In genomic region chr4:699816-700580, GRCh38 we compare ENCODE assay signal across 15 cellular contexts. TPM values are rescaled to one million over a fixed set of nuclear protein-coding genes. Genes with fewer than 3 reads are reported as not detected.
DNase-seq lines count a peak whose midpoint lies in the region; ATAC-seq and TF ChIP-seq lines count a peak whose summit lies in the region.
"Had no signal": no experiment of that assay in that cellular context is flagged by ENCODE, and none has a peak within 500 bp of the region (broad histone marks: within the 10 kb centered on the region; RNA-seq: fewer than 3 reads in every experiment).

No MANE protein-coding gene starts in this region.

- no peaks in the 10 kb centered on the region for H3K9me3 Mint-ChIP-seq in activated CD8-positive, alpha-beta memory T cell treated with anti-CD3 and anti-CD28 coated beads, Interleukin-2, amount 10 ng/mL, durations not matched to agents 7 days and 5 days (ENCODE audit: low read depth)
- H3K9me3 Mint-ChIP-seq: neural crest cell had no signal

- H3K27me3 Mint-ChIP-seq in activated CD8-positive, alpha-beta memory T cell treated with anti-CD3 and anti-CD28 coated beads, Interleukin-2, amount 10 ng/mL, durations not matched to agents 7 days and 5 days, result peaks cover 2% of the 10 kb centered on the region

- H3K36me3 ChIP-seq in upper lobe of left lung, result no peaks in the 10 kb centered on the region
- H3K36me3 ChIP-seq: cardiac muscle cell, gastrocnemius medialis, right lobe of liver had no signal

- no peak for TF ChIP-seq POLR2A in upper lobe of left lung (IDR thresholded peaks at IDR 0.05)

- H3K27ac ChIP-seq in RWPE1, result peak overlapping the region; percentile 74
- H3K27ac ChIP-seq in foreskin keratinocyte, result peak overlapping the region; percentile 26
- H3K27ac ChIP-seq in upper lobe of left lung, result peak overlapping the region; percentile 50 to 79 (median 64)
- H3K27ac ChIP-seq: cardiac muscle cell, gastrocnemius medialis had no signal

- POLR2A ChIA-PET in RWPE1 (lab: Yijun Ruan, JAX; ENCODE audit: low non-redundant PET), result no interaction called here

- ATAC-seq in activated CD8-positive, alpha-beta memory T cell treated with anti-CD3 and anti-CD28 coated beads, Interleukin-2, amount 10 ng/mL, durations not matched to agents 7 days and 5 days, result peak; percentile 13
- ATAC-seq in foreskin keratinocyte, result no peak
- ATAC-seq in upper lobe of left lung (ENCODE audit: low FRiP score in 2 of 2), result no peak
- ATAC-seq: gastrocnemius medialis had no signal

- TF ChIP-seq EP300 in upper lobe of left lung (IDR thresholded peaks at IDR 0.05), result no peak

- 84 to 87% methylated on average over 26 to 27 of the region's 27 CpGs for WGBS in upper lobe of left lung, 2 donors

- CTCF ChIA-PET in activated CD8-positive, alpha-beta memory T cell treated with anti-CD3 and anti-CD28 coated beads, Interleukin-2, amount 10 ng/mL, durations not matched to agents 7 days and 5 days (lab: Charles Lee), result interaction anchor here (1.0 to 1.3 kb wide), 3 partner anchors 13 to 26 kb away, joined by 3 to 4 read pairs (median 3); partner anchors contain the start of genes ATP5ME and MYL5
- CTCF ChIA-PET in RWPE1 (lab: Yijun Ruan, JAX), result interaction anchor here (1.4 kb wide), 1 partner anchor 16 kb away, joined by 3 read pairs; no protein-coding TSS in a partner anchor

- no peak for DNase-seq in activated CD8-positive, alpha-beta memory T cell treated with anti-CD3 and anti-CD28 coated beads, Interleukin-2, amount 10 ng/mL, durations not matched to agents 7 days and 5 days
- no peak for DNase-seq in activated CD8-positive, alpha-beta memory T cell treated with anti-CD3 and anti-CD28 coated beads, Interleukin-2, amount 50 U/mL, for 48 hours
- DNase-seq in RWPE1 (ENCODE audit: low spot score) (no peak), foreskin keratinocyte (no peak), upper lobe of left lung (peak in 1 of 2 donors; percentile 56), COLO668 (lab: John Stamatoyannopoulos, UW; ENCODE audit: unreplicated experiment) (no peak), NCI-H345 (lab: John Stamatoyannopoulos, UW) (no peak), NCI-H2107 (lab: John Stamatoyannopoulos, UW) (no peak)
- DNase-seq: gastrocnemius medialis, NCI-H146, NCI-H510A treated with DMSO at 0.1 percent for 48 hours had no signal

- H3K4me1 Mint-ChIP-seq in activated CD8-positive, alpha-beta memory T cell treated with anti-CD3 and anti-CD28 coated beads, Interleukin-2, amount 10 ng/mL, durations not matched to agents 7 days and 5 days, result peaks cover 19% of the 10 kb centered on the region
- H3K4me1 Mint-ChIP-seq: neural crest cell had no signal

- no peak for TF ChIP-seq CTCF in RWPE1 (conservative IDR thresholded peaks at IDR 0.05; ENCODE audit: low read depth)
- TF ChIP-seq CTCF in foreskin keratinocyte (conservative IDR thresholded peaks at IDR 0.05), result no peak
- TF ChIP-seq CTCF in upper lobe of left lung (IDR thresholded peaks at IDR 0.05), result no peak

- H3K27me3 ChIP-seq in foreskin keratinocyte, result no peaks in the 10 kb centered on the region
- H3K27me3 ChIP-seq in upper lobe of left lung, result no peaks in the 10 kb centered on the region
- H3K27me3 ChIP-seq: cardiac muscle cell, right lobe of liver had no signal

- peak overlapping the region; percentile 94 for H3K27ac Mint-ChIP-seq in activated CD8-positive, alpha-beta memory T cell treated with anti-CD3 and anti-CD28 coated beads, Interleukin-2, amount 10 ng/mL, durations not matched to agents 7 days and 5 days

- no peaks in the 10 kb centered on the region for H3K9me3 ChIP-seq in upper lobe of left lung
- H3K9me3 ChIP-seq: gastrocnemius medialis, right lobe of liver had no signal

- H3K4me3 Mint-ChIP-seq in activated CD8-positive, alpha-beta memory T cell treated with anti-CD3 and anti-CD28 coated beads, Interleukin-2, amount 10 ng/mL, durations not matched to agents 7 days and 5 days, result no peak overlapping the region
- H3K4me3 Mint-ChIP-seq: neural crest cell had no signal

- no peaks in the 10 kb centered on the region for H3K36me3 Mint-ChIP-seq in activated CD8-positive, alpha-beta memory T cell treated with anti-CD3 and anti-CD28 coated beads, Interleukin-2, amount 10 ng/mL, durations not matched to agents 7 days and 5 days

- no peak overlapping the region for H3K4me3 ChIP-seq in upper lobe of left lung
- H3K4me3 ChIP-seq: cardiac muscle cell, gastrocnemius medialis, lung, right lobe of liver had no signal

- H3K4me1 ChIP-seq in foreskin keratinocyte, result no peaks in the 10 kb centered on the region
- H3K4me1 ChIP-seq in upper lobe of left lung, result peaks cover 5 to 16% (median 6%) of the 10 kb centered on the region in 4 donors
- H3K4me1 ChIP-seq: gastrocnemius medialis, right lobe of liver had no signal

RNA-seq across cellular contexts. Expression of gene PCGF3, which starts 5.6 kb away (rescaled TPM):
- 10 to 100 TPM; 38.9 to 49.0 TPM for total RNA-seq in activated CD8-positive, alpha-beta memory T cell treated with anti-CD3 and anti-CD28 coated beads, Interleukin-2, amount 10 ng/mL, durations not matched to agents 7 days and 5 days
- total RNA-seq in foreskin keratinocyte (38.7 and 42.4 TPM in 2 replicates), upper lobe of left lung (100 to 1,000 TPM in 1 of 6 donors, 10 to 100 TPM in 5; 36.4 to 150 (median 41.0) TPM)
- 29.1 and 32.7 TPM in 2 replicates for polyA plus RNA-seq in foreskin keratinocyte

RNA-seq across cellular contexts. Expression of gene SLC49A3, which starts 11.0 kb away (rescaled TPM):
- total RNA-seq in activated CD8-positive, alpha-beta memory T cell treated with anti-CD3 and anti-CD28 coated beads, Interleukin-2, amount 10 ng/mL, durations not matched to agents 7 days and 5 days, result 1 to 10 TPM; 1.1 to 1.5 TPM
- total RNA-seq in foreskin keratinocyte (0.07 and 0.11 TPM in 2 replicates), upper lobe of left lung (10 to 100 TPM; 12.2 to 65.0 (median 32.3) TPM)
- polyA plus RNA-seq in foreskin keratinocyte, result 0.06 and 0.11 TPM in 2 replicates

RNA-seq across cellular contexts. Expression of gene MYL5, which starts 25.7 kb away (rescaled TPM):
- 10 to 100 TPM; 14.3 to 19.8 TPM for total RNA-seq in activated CD8-positive, alpha-beta memory T cell treated with anti-CD3 and anti-CD28 coated beads, Interleukin-2, amount 10 ng/mL, durations not matched to agents 7 days and 5 days
- total RNA-seq in foreskin keratinocyte (5.0 and 5.1 TPM in 2 replicates), upper lobe of left lung (10 to 100 TPM in 4 of 6 donors, 1 to 10 TPM in 2; 4.7 to 25.1 (median 17.1) TPM)
- polyA plus RNA-seq in foreskin keratinocyte, result 5.3 and 6.5 TPM in 2 replicates

RNA-seq across cellular contexts. Expression of gene ATP5ME, which starts 25.9 kb away (rescaled TPM):
- total RNA-seq in activated CD8-positive, alpha-beta memory T cell treated with anti-CD3 and anti-CD28 coated beads, Interleukin-2, amount 10 ng/mL, durations not matched to agents 7 days and 5 days, result 100 to 1,000 TPM; 213 to 231 TPM
- total RNA-seq in foreskin keratinocyte (578 and 609 TPM in 2 replicates), upper lobe of left lung (100 to 1,000 TPM in 3 of 6 donors, 10 to 100 TPM in 3; 22.6 to 216 (median 106) TPM)
- 880 and 886 TPM in 2 replicates for polyA plus RNA-seq in foreskin keratinocyte

Comparison
In these comparisons a context has a peak if more than half of its experiments do, and no peak if none do; other contexts are left out.
1. RNA of gene SLC49A3, which starts 11.0 kb away (total RNA-seq): 12.2 to 65.0 TPM in upper lobe of left lung; 1.1 to 1.5 TPM in activated CD8-positive, alpha-beta memory T cell treated with anti-CD3 and anti-CD28 coated beads, Interleukin-2, amount 10 ng/mL, durations not matched to agents 7 days and 5 days and 0.07 to 0.11 TPM in foreskin keratinocyte; every median in the first group is over 4 times any median in the second.
2. Peak in every context shown above with its lines, with median percentiles within 50 percentile points of each other: H3K27ac ChIP-seq.